ENCODE assay signal across 14 cellular contexts in genomic region chr2:96737251-96737650, GRCh38. TPM values are rescaled to one million over a fixed set of nuclear protein-coding genes. Genes with fewer than 3 reads are reported as not detected.
DNase-seq lines count a peak whose midpoint lies in the region; ATAC-seq and TF ChIP-seq lines count a peak whose summit lies in the region.
"Had no signal": no experiment of that assay in that cellular context is flagged by ENCODE, and none has a peak within 500 bp of the region (broad histone marks: within the 10 kb centered on the region; RNA-seq: fewer than 3 reads in every experiment).

No MANE protein-coding gene starts in this region.

- CTCF ChIA-PET in activated naive CD4-positive, alpha-beta T cell treated with anti-CD3 and anti-CD28 coated beads for 36 hours (lab: Charles Lee) = no interaction called here
- CTCF ChIA-PET in CD4-positive, alpha-beta memory T cell (lab: Charles Lee; ENCODE audit: partially characterized antibody) = interaction anchor here (11.7 kb wide), 1 partner anchor 25 kb away, joined by 87 read pairs; the partner anchor contains the start of gene CNNM4

- no peaks in the 10 kb centered on the region for H3K27me3 Mint-ChIP-seq in activated naive CD4-positive, alpha-beta T cell treated with anti-CD3 and anti-CD28 coated beads, Interleukin-2, amount 50 U/mL, for 24 hours
- H3K27me3 Mint-ChIP-seq in activated naive CD4-positive, alpha-beta T cell treated with anti-CD3 and anti-CD28 coated beads for 36 hours (ENCODE audit: low read depth) = no peaks in the 10 kb centered on the region
- H3K27me3 Mint-ChIP-seq in CD4-positive, alpha-beta memory T cell = no peaks in the 10 kb centered on the region
- no peaks in the 10 kb centered on the region for H3K27me3 Mint-ChIP-seq in activated T-helper 17 cell treated with anti-CD3 and anti-CD28 coated beads, Interleukin-2, amount 50 U/mL, for 72 hours
- H3K27me3 Mint-ChIP-seq in neural progenitor cell (ENCODE audit: insufficient read depth, low read depth) (peaks cover 2% of the 10 kb centered on the region), nephron progenitor cell (ENCODE audit: low read depth, poor library complexity) (no peaks in the 10 kb centered on the region)

- no peak overlapping the region for H2AFZ ChIP-seq in neural progenitor cell (replicated peaks)

- no peaks in the 10 kb centered on the region for H3F3A ChIP-seq in neural progenitor cell (ENCODE audit: low read depth)

- no peak overlapping the region for H3K4me2 ChIP-seq in neural progenitor cell

- no peaks in the 10 kb centered on the region for H3K27me3 ChIP-seq in CD4-positive, alpha-beta memory T cell (ENCODE audit: insufficient read depth, low read length)
- H3K27me3 ChIP-seq in neural progenitor cell = no peaks in the 10 kb centered on the region

- peaks cover 24% of the 10 kb centered on the region for H3K36me3 ChIP-seq in CD4-positive, alpha-beta memory T cell (ENCODE audit: insufficient read depth, low read length)
- H3K36me3 ChIP-seq in neural progenitor cell = peaks cover 4% of the 10 kb centered on the region

- peaks cover 41% of the 10 kb centered on the region for H3K79me2 ChIP-seq in neural progenitor cell (ENCODE audit: low read depth)

- peak overlapping the region; percentile 7 for H3K4me3 Mint-ChIP-seq in activated naive CD4-positive, alpha-beta T cell treated with anti-CD3 and anti-CD28 coated beads, Interleukin-2, amount 50 U/mL, for 24 hours
- no peak overlapping the region for H3K4me3 Mint-ChIP-seq in activated naive CD4-positive, alpha-beta T cell treated with anti-CD3 and anti-CD28 coated beads for 36 hours
- H3K4me3 Mint-ChIP-seq in CD4-positive, alpha-beta memory T cell = peak overlapping the region in 2 of 8 donors; percentile 5 to 49
- peak overlapping the region; percentile 60 for H3K4me3 Mint-ChIP-seq in activated T-helper 17 cell treated with anti-CD3 and anti-CD28 coated beads, Interleukin-2, amount 50 U/mL, for 72 hours
- peak overlapping the region; percentile 73 for H3K4me3 Mint-ChIP-seq in neural progenitor cell
- H3K4me3 Mint-ChIP-seq in nephron progenitor cell = no peak overlapping the region
- H3K4me3 Mint-ChIP-seq: CD14-positive monocyte had no signal

- intact Hi-C loops in activated naive CD4-positive, alpha-beta T cell treated with anti-CD3 and anti-CD28 coated beads for 36 hours (cut with micrococcal nuclease) = no loop called here
- intact Hi-C loops in CD4-positive, alpha-beta memory T cell (cut with micrococcal nuclease) = no loop called here

- POLR2A ChIA-PET in CD4-positive, alpha-beta memory T cell (lab: Charles Lee; ENCODE audit: partially characterized antibody) = interaction anchor here (1.2 kb wide), 2 partner anchors 23 to 100 kb away, joined by 3 read pairs; partner anchors contain the start of gene CNNM4

- H3K9me3 Mint-ChIP-seq in activated naive CD4-positive, alpha-beta T cell treated with anti-CD3 and anti-CD28 coated beads, Interleukin-2, amount 50 U/mL, for 24 hours = no peaks in the 10 kb centered on the region
- H3K9me3 Mint-ChIP-seq in activated naive CD4-positive, alpha-beta T cell treated with anti-CD3 and anti-CD28 coated beads for 36 hours = no peaks in the 10 kb centered on the region
- no peaks in the 10 kb centered on the region for H3K9me3 Mint-ChIP-seq in CD4-positive, alpha-beta memory T cell
- no peaks in the 10 kb centered on the region for H3K9me3 Mint-ChIP-seq in activated T-helper 17 cell treated with anti-CD3 and anti-CD28 coated beads, Interleukin-2, amount 50 U/mL, for 72 hours
- H3K9me3 Mint-ChIP-seq in neural progenitor cell (no peaks in the 10 kb centered on the region), nephron progenitor cell (no peaks in the 10 kb centered on the region)
- H3K9me3 Mint-ChIP-seq: H9 had no signal

- H3K4me3 ChIP-seq in CD4-positive, alpha-beta memory T cell (ENCODE audit: low read length in 2 of 2) = no peak overlapping the region
- no peak overlapping the region for H3K4me3 ChIP-seq in neural progenitor cell

- no peak for DNase-seq in activated naive CD4-positive, alpha-beta T cell treated with anti-CD3 and anti-CD28 coated beads for 36 hours
- no peak for DNase-seq in CD4-positive, alpha-beta memory T cell
- DNase-seq in neural progenitor cell (ENCODE audit: low spot score) = no peak
- no peak for DNase-seq in nephron progenitor cell
- DNase-seq: Calu3, DMS 273 treated with DMSO at 0.1 percent for 48 hours, GOT3, H9 had no signal

- no peak overlapping the region for H3K27ac Mint-ChIP-seq in activated naive CD4-positive, alpha-beta T cell treated with anti-CD3 and anti-CD28 coated beads, Interleukin-2, amount 50 U/mL, for 24 hours
- H3K27ac Mint-ChIP-seq in activated naive CD4-positive, alpha-beta T cell treated with anti-CD3 and anti-CD28 coated beads for 36 hours = no peak overlapping the region
- peak overlapping the region in 5 of 7 donors; percentile 62 to 92 (median 80) for H3K27ac Mint-ChIP-seq in CD4-positive, alpha-beta memory T cell
- H3K27ac Mint-ChIP-seq in activated T-helper 17 cell treated with anti-CD3 and anti-CD28 coated beads, Interleukin-2, amount 50 U/mL, for 72 hours = no peak overlapping the region
- no peak overlapping the region for H3K27ac Mint-ChIP-seq in neural progenitor cell
- no peak overlapping the region for H3K27ac Mint-ChIP-seq in nephron progenitor cell
- H3K27ac Mint-ChIP-seq: H9 had no signal

- H3K36me3 Mint-ChIP-seq in activated naive CD4-positive, alpha-beta T cell treated with anti-CD3 and anti-CD28 coated beads, Interleukin-2, amount 50 U/mL, for 24 hours = peaks cover 7% of the 10 kb centered on the region
- H3K36me3 Mint-ChIP-seq in activated naive CD4-positive, alpha-beta T cell treated with anti-CD3 and anti-CD28 coated beads for 36 hours (ENCODE audit: low read depth) = peaks cover 8% of the 10 kb centered on the region
- peaks cover 20 to 41% of the 10 kb centered on the region in 2 donors for H3K36me3 Mint-ChIP-seq in CD4-positive, alpha-beta memory T cell
- peaks cover 47% of the 10 kb centered on the region for H3K36me3 Mint-ChIP-seq in activated T-helper 17 cell treated with anti-CD3 and anti-CD28 coated beads, Interleukin-2, amount 50 U/mL, for 72 hours (ENCODE audit: low read depth)
- peaks cover 21% of the 10 kb centered on the region for H3K36me3 Mint-ChIP-seq in neural progenitor cell
- peaks cover 43% of the 10 kb centered on the region for H3K36me3 Mint-ChIP-seq in nephron progenitor cell (ENCODE audit: low read depth)

- TF ChIP-seq CTCF in neural progenitor cell (IDR thresholded peaks at IDR 0.05) = no peak
- no peak for TF ChIP-seq CTCF in nephron progenitor cell (IDR thresholded peaks at IDR 0.05)

- H3K9ac ChIP-seq in neural progenitor cell = no peak overlapping the region

- ATAC-seq in activated T-helper 17 cell treated with anti-CD3 and anti-CD28 coated beads, Interleukin-2, amount 50 U/mL, for 72 hours (replicated peaks) = no peak
- no peak for ATAC-seq in GM18858 (IDR thresholded peaks at IDR 0.05; ENCODE audit: unreplicated experiment)
- ATAC-seq in esophagus mucosa = no peak

- no peak overlapping the region for H3K27ac ChIP-seq in CD4-positive, alpha-beta memory T cell (ENCODE audit: low read depth, low read length)
- H3K27ac ChIP-seq in neural progenitor cell = no peak overlapping the region
- H3K27ac ChIP-seq: 22Rv1 had no signal

- H3K9me3 ChIP-seq in CD4-positive, alpha-beta memory T cell (ENCODE audit: control insufficient read depth in 1 of 2, low read length in 2 of 2) = no peaks in the 10 kb centered on the region
- no peaks in the 10 kb centered on the region for H3K9me3 ChIP-seq in neural progenitor cell (ENCODE audit: low read depth)

- H4K20me1 ChIP-seq in neural progenitor cell (ENCODE audit: low read depth) = peaks cover 12% of the 10 kb centered on the region

- peaks cover 35% of the 10 kb centered on the region for H3K4me1 Mint-ChIP-seq in activated naive CD4-positive, alpha-beta T cell treated with anti-CD3 and anti-CD28 coated beads, Interleukin-2, amount 50 U/mL, for 24 hours
- H3K4me1 Mint-ChIP-seq in activated naive CD4-positive, alpha-beta T cell treated with anti-CD3 and anti-CD28 coated beads for 36 hours (ENCODE audit: low read depth) = peaks cover 33% of the 10 kb centered on the region
- peaks cover 23 to 54% (median 39%) of the 10 kb centered on the region in 4 donors for H3K4me1 Mint-ChIP-seq in CD4-positive, alpha-beta memory T cell
- H3K4me1 Mint-ChIP-seq in activated T-helper 17 cell treated with anti-CD3 and anti-CD28 coated beads, Interleukin-2, amount 50 U/mL, for 72 hours = peaks cover 39% of the 10 kb centered on the region
- peaks cover 24% of the 10 kb centered on the region for H3K4me1 Mint-ChIP-seq in neural progenitor cell
- H3K4me1 Mint-ChIP-seq in nephron progenitor cell = peaks cover 41% of the 10 kb centered on the region

- peaks cover 31% of the 10 kb centered on the region for H3K4me1 ChIP-seq in CD4-positive, alpha-beta memory T cell (ENCODE audit: insufficient read depth, low read length)
- peaks cover 5% of the 10 kb centered on the region for H3K4me1 ChIP-seq in neural progenitor cell

RNA-seq across cellular contexts. Expression of gene LMAN2L, which starts 2.6 kb away (rescaled TPM):
- 1 to 10 TPM; 4.0 to 4.8 TPM for total RNA-seq in activated naive CD4-positive, alpha-beta T cell treated with anti-CD3 and anti-CD28 coated beads for 36 hours
- 10 to 100 TPM; 10.1 to 12.6 TPM for total RNA-seq in CD4-positive, alpha-beta memory T cell
- 10 to 100 TPM; 21.3 to 22.4 TPM for polyA plus RNA-seq in CD4-positive, alpha-beta memory T cell
- total RNA-seq in activated T-helper 17 cell treated with anti-CD3 and anti-CD28 coated beads, Interleukin-2, amount 50 U/mL, for 72 hours = 1 to 10 TPM; 8.2 to 8.5 TPM
- 25.9 and 39.8 TPM in 2 replicates for total RNA-seq in neural progenitor cell (ENCODE audit: low replicate concordance)
- 4.7 TPM for total RNA-seq in esophagus mucosa

RNA-seq across cellular contexts. Expression of gene CNNM4, which starts 23.5 kb away (rescaled TPM):
- total RNA-seq in activated naive CD4-positive, alpha-beta T cell treated with anti-CD3 and anti-CD28 coated beads for 36 hours = 1 to 10 TPM; 5.6 to 6.0 TPM
- total RNA-seq in CD4-positive, alpha-beta memory T cell = 1 to 10 TPM; 6.7 to 7.2 TPM
- 1 to 10 TPM in 1 of 2 donors, under 1 TPM in 1; 0.94 to 5.3 TPM for polyA plus RNA-seq in CD4-positive, alpha-beta memory T cell
- total RNA-seq in activated T-helper 17 cell treated with anti-CD3 and anti-CD28 coated beads, Interleukin-2, amount 50 U/mL, for 72 hours = 1 to 10 TPM; 7.5 to 8.7 TPM
- 15.5 and 24.4 TPM in 2 replicates for total RNA-seq in neural progenitor cell (ENCODE audit: low replicate concordance)
- 9.3 TPM for total RNA-seq in esophagus mucosa

Comparison
In these comparisons a context has a peak if more than half of its experiments do, and no peak if none do; other contexts are left out.
1. H3K4me3 Mint-ChIP-seq: peak in activated naive CD4-positive, alpha-beta T cell treated with anti-CD3 and anti-CD28 coated beads, Interleukin-2, amount 50 U/mL, for 24 hours (single experiment), activated T-helper 17 cell treated with anti-CD3 and anti-CD28 coated beads, Interleukin-2, amount 50 U/mL, for 72 hours (single experiment) and neural progenitor cell (single experiment); none in activated naive CD4-positive, alpha-beta T cell treated with anti-CD3 and anti-CD28 coated beads for 36 hours (single experiment) and nephron progenitor cell (single experiment).
2. H3K27ac Mint-ChIP-seq: peak in CD4-positive, alpha-beta memory T cell (5 of 7); none in activated naive CD4-positive, alpha-beta T cell treated with anti-CD3 and anti-CD28 coated beads, Interleukin-2, amount 50 U/mL, for 24 hours (single experiment), activated naive CD4-positive, alpha-beta T cell treated with anti-CD3 and anti-CD28 coated beads for 36 hours (single experiment), activated T-helper 17 cell treated with anti-CD3 and anti-CD28 coated beads, Interleukin-2, amount 50 U/mL, for 72 hours (single experiment), neural progenitor cell (single experiment) and nephron progenitor cell (single experiment).